ENCODE assay signal across 6 cellular contexts in the genomic region with DNA sequence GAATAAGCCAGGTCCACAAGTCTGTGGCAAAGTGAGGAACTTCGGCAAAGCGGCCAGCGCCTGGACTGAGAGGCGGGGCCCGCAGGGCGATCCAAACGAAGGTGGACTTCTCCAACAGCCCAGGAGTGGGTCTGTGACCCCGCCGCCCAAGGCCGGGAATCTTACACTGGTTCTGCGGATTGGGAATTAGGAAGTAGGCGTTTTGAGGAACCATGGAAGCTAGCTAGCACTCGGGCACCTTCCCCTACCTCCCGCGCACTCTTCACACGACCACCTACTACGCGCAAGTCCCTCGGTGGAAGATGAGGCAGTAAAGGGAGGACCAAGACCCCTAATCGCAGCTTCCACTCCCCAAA. TPM values are rescaled to one million over a fixed set of nuclear protein-coding genes. Genes with fewer than 3 reads are reported as not detected.
DNase-seq lines count a peak whose midpoint lies in the region; ATAC-seq, FAIRE-seq and TF ChIP-seq lines count a peak whose summit lies in the region.

No MANE protein-coding gene starts in this region.

- H3K4me3 Mint-ChIP-seq in activated CD8-positive, alpha-beta T cell treated with anti-CD3 and anti-CD28 coated beads, Interleukin-2, amount 10 ng/mL, durations not matched to agents 7 days and 5 days, result peak overlapping the region; percentile 71

- DNase-seq in activated CD8-positive, alpha-beta T cell treated with anti-CD3 and anti-CD28 coated beads, Interleukin-2, amount 10 ng/mL, durations not matched to agents 7 days and 5 days, result no peak
- DNase-seq in lung (ENCODE audit: low spot score) (no peak), urothelium cell line (ENCODE audit: low spot score) (no peak), NCI-H1417 treated with DMSO at 0.1 percent for 48 hours (lab: John Stamatoyannopoulos, UW) (no peak)
- DNase-seq in activated effector memory CD4-positive, alpha-beta T cell treated with anti-CD3 and anti-CD28 coated beads, Interleukin-2, amount 50 U/mL, for 16 hours, result no peak

- POLR2A ChIA-PET in activated CD8-positive, alpha-beta T cell treated with anti-CD3 and anti-CD28 coated beads, Interleukin-2, amount 10 ng/mL, durations not matched to agents 7 days and 5 days (lab: Charles Lee), result interaction anchor here (1.9 kb wide), 1 partner anchor 196 kb away, joined by 9 read pairs; the partner anchor contains the start of gene ZNF800

- H3K27ac Mint-ChIP-seq in activated CD8-positive, alpha-beta T cell treated with anti-CD3 and anti-CD28 coated beads, Interleukin-2, amount 10 ng/mL, durations not matched to agents 7 days and 5 days, result no peak overlapping the region

- no peaks in the 10 kb centered on the region for H3K9me3 Mint-ChIP-seq in activated CD8-positive, alpha-beta T cell treated with anti-CD3 and anti-CD28 coated beads, Interleukin-2, amount 10 ng/mL, durations not matched to agents 7 days and 5 days (ENCODE audit: insufficient read depth)

- peak overlapping the region; percentile 83 to 94 (median 90) for H3K27ac ChIP-seq in BLaER1 treated with 17β-estradiol and CSF1 and Interleukin-3, amounts not matched to agents 10 nM and 100 nM
- H3K27ac ChIP-seq in lung (ENCODE audit: low read depth in 1 of 2, low read length in 1 of 2), result peak overlapping the region; percentile 82 to 89

- H3K9ac ChIP-seq in BLaER1 treated with 17β-estradiol and CSF1 and Interleukin-3, amounts not matched to agents 10 nM and 100 nM, result peak overlapping the region; percentile 85 to 97 (median 94)

- H3K36me3 ChIP-seq in BLaER1 treated with 17β-estradiol and CSF1 and Interleukin-3, amounts not matched to agents 10 nM and 100 nM, result peaks cover 28 to 45% (median 36%) of the 10 kb centered on the region in 11 experiments
- peaks cover 3 to 18% of the 10 kb centered on the region in 2 donors for H3K36me3 ChIP-seq in lung (ENCODE audit: control insufficient read depth in 2 of 2, insufficient read depth in 2 of 2, low read length in 2 of 2)

- ATAC-seq in activated CD8-positive, alpha-beta T cell treated with anti-CD3 and anti-CD28 coated beads, Interleukin-2, amount 10 ng/mL, durations not matched to agents 7 days and 5 days, result no peak
- no peak for ATAC-seq in lung (ENCODE audit: insufficient read depth, low FRiP score)

- no peaks in the 10 kb centered on the region for H3K27me3 Mint-ChIP-seq in activated CD8-positive, alpha-beta T cell treated with anti-CD3 and anti-CD28 coated beads, Interleukin-2, amount 10 ng/mL, durations not matched to agents 7 days and 5 days (ENCODE audit: low read depth)

- peak overlapping the region; percentile 81 to 99 (median 98) for H3K4me3 ChIP-seq in BLaER1 treated with 17β-estradiol and CSF1 and Interleukin-3, amounts not matched to agents 10 nM and 100 nM
- H3K4me3 ChIP-seq in lung, result peak overlapping the region; percentile 59

- H3K4me1 Mint-ChIP-seq in activated CD8-positive, alpha-beta T cell treated with anti-CD3 and anti-CD28 coated beads, Interleukin-2, amount 10 ng/mL, durations not matched to agents 7 days and 5 days (ENCODE audit: low read depth), result peaks cover 45% of the 10 kb centered on the region

- WGBS in lung, 2 donors, result 54 to 63% methylated on average over 20 of the region's 20 CpGs

- CTCF ChIA-PET in activated CD8-positive, alpha-beta T cell treated with anti-CD3 and anti-CD28 coated beads, Interleukin-2, amount 10 ng/mL, durations not matched to agents 7 days and 5 days (lab: Charles Lee), result no interaction called here

- no peaks in the 10 kb centered on the region for H3K27me3 ChIP-seq in BLaER1 treated with 17β-estradiol and CSF1 and Interleukin-3, amounts not matched to agents 10 nM and 100 nM
- H3K27me3 ChIP-seq in lung (ENCODE audit: control insufficient read depth, insufficient read depth), result no peaks in the 10 kb centered on the region

- peak overlapping the region; percentile 80 to 97 (median 88) for H3K4me2 ChIP-seq in BLaER1 treated with 17β-estradiol and CSF1 and Interleukin-3, amounts not matched to agents 10 nM and 100 nM

- no peak for FAIRE-seq in urothelium cell line (lab: Jason Lieb, UNC)

- H4K20me1 ChIP-seq in BLaER1 treated with 17β-estradiol and CSF1 and Interleukin-3, amounts not matched to agents 10 nM and 100 nM, result peaks cover 23 to 50% (median 38%) of the 10 kb centered on the region in 11 experiments; a peak in 21 of 22 replicates

- H3K9me3 ChIP-seq in BLaER1 treated with 17β-estradiol and CSF1 and Interleukin-3, amounts not matched to agents 10 nM and 100 nM (replicated peaks in 1 of 11), result no peaks in the 10 kb centered on the region
- H3K9me3 ChIP-seq in lung (ENCODE audit: control insufficient read depth in 2 of 2, insufficient read depth in 1 of 2, low read length in 1 of 2), result no peaks in the 10 kb centered on the region

- peaks cover 36% of the 10 kb centered on the region for H3K36me3 Mint-ChIP-seq in activated CD8-positive, alpha-beta T cell treated with anti-CD3 and anti-CD28 coated beads, Interleukin-2, amount 10 ng/mL, durations not matched to agents 7 days and 5 days (ENCODE audit: low read depth)

- peaks cover 46 to 58% (median 50%) of the 10 kb centered on the region in 10 experiments for H3K4me1 ChIP-seq in BLaER1 treated with 17β-estradiol and CSF1 and Interleukin-3, amounts not matched to agents 10 nM and 100 nM
- H3K4me1 ChIP-seq in lung (ENCODE audit: control insufficient read depth in 2 of 2, insufficient read depth in 2 of 2, low read length in 2 of 2), result peaks cover 24 to 25% of the 10 kb centered on the region in 2 donors

- no peak for TF ChIP-seq CTCF in lung (IDR thresholded peaks at IDR 0.05; ENCODE audit: control extremely low read depth, extremely low read depth)

RNA-seq across cellular contexts. Expression of gene ARF5, which starts 0.6 kb away (rescaled TPM):
- 100 to 1,000 TPM; 136 to 138 TPM for total RNA-seq in activated CD8-positive, alpha-beta T cell treated with anti-CD3 and anti-CD28 coated beads, Interleukin-2, amount 10 ng/mL, durations not matched to agents 7 days and 5 days
- 100 to 1,000 TPM; 115 to 127 TPM for total RNA-seq in lung
- polyA plus RNA-seq in lung, result 100 to 1,000 TPM; 192 to 239 TPM

RNA-seq across cellular contexts. Expression of gene GCC1, which starts 2.2 kb away (rescaled TPM):
- 10 to 100 TPM; 18.0 to 18.6 TPM for total RNA-seq in activated CD8-positive, alpha-beta T cell treated with anti-CD3 and anti-CD28 coated beads, Interleukin-2, amount 10 ng/mL, durations not matched to agents 7 days and 5 days
- 10 to 100 TPM; 12.4 to 15.8 TPM for total RNA-seq in lung
- 10 to 100 TPM in 1 of 2 donors, 1 to 10 TPM in 1; 3.5 to 11.7 TPM for polyA plus RNA-seq in lung

RNA-seq across cellular contexts. Expression of gene FSCN3, which starts 5.9 kb away (rescaled TPM):
- total RNA-seq in activated CD8-positive, alpha-beta T cell treated with anti-CD3 and anti-CD28 coated beads, Interleukin-2, amount 10 ng/mL, durations not matched to agents 7 days and 5 days, result 1 to 10 TPM in 1 of 2 experiments, under 1 TPM in 1; 0.70 to 1.1 TPM
- 1 to 10 TPM in 1 of 2 donors, not detected in 1; 1.6 TPM for total RNA-seq in lung
- under 1 TPM; 0.27 to 0.51 TPM for polyA plus RNA-seq in lung

RNA-seq across cellular contexts. Expression of gene PAX4, which starts 30.3 kb away (rescaled TPM):
- total RNA-seq in activated CD8-positive, alpha-beta T cell treated with anti-CD3 and anti-CD28 coated beads, Interleukin-2, amount 10 ng/mL, durations not matched to agents 7 days and 5 days, result not detected
- total RNA-seq in lung, result not detected
- not detected for polyA plus RNA-seq in lung
